9 cellular contexts compared by ENCODE assay signal in genomic region chr13:52650731-52651130, GRCh38. TPM values are rescaled to one million over a fixed set of nuclear protein-coding genes. Genes with fewer than 3 reads are reported as not detected.
DNase-seq lines count a peak whose midpoint lies in the region; ATAC-seq and TF ChIP-seq lines count a peak whose summit lies in the region.
"Had no signal": no experiment of that assay in that cellular context is flagged by ENCODE, and none has a peak within 500 bp of the region (broad histone marks: within the 10 kb centered on the region; RNA-seq: fewer than 3 reads in every experiment).

No MANE protein-coding gene starts in this region.

- TF ChIP-seq CTCF in LNCaP clone FGC (IDR thresholded peaks at IDR 0.05; ENCODE audit: control insufficient read depth, extremely low read depth, insufficient read depth) (no peak), nephron progenitor cell (IDR thresholded peaks at IDR 0.05) (no peak)

- H3K9me3 ChIP-seq in CD4-positive, alpha-beta memory T cell (ENCODE audit: control insufficient read depth in 1 of 2, low read length in 2 of 2): no peaks in the 10 kb centered on the region

- H3K27ac Mint-ChIP-seq in CD4-positive, alpha-beta memory T cell: peak overlapping the region in 4 of 7 donors; percentile 7 to 78 (median 44)
- no peak overlapping the region for H3K27ac Mint-ChIP-seq in dendritic cell treated with granulocyte-macrophage colony-stimulating factor and Interleukin-4, amounts not matched to agents 40 ng/mL and 50 ng/mL, for 4 days
- H3K27ac Mint-ChIP-seq in nephron progenitor cell: peak overlapping the region; percentile 89
- no peak overlapping the region for H3K27ac Mint-ChIP-seq in effector memory CD8-positive, alpha-beta T cell

- DNase-seq in CD4-positive, alpha-beta memory T cell: no peak
- DNase-seq in LNCaP clone FGC (ENCODE audit: low read depth) (no peak), nephron progenitor cell (no peak), cerebellar cortex (ENCODE audit: low spot score) (no peak), NCI-H1694 treated with DMSO at 0.1 percent for 48 hours (lab: John Stamatoyannopoulos, UW) (no peak)
- no peak for DNase-seq in effector memory CD8-positive, alpha-beta T cell
- DNase-seq: activated CD4-positive, alpha-beta T cell treated with anti-CD3 and anti-CD28 coated beads for 1 hour had no signal

- POLR2A ChIA-PET in CD4-positive, alpha-beta memory T cell (lab: Charles Lee; ENCODE audit: partially characterized antibody): no interaction called here

- H3K4me3 Mint-ChIP-seq in CD4-positive, alpha-beta memory T cell: peak overlapping the region in 2 of 8 donors; percentile 32 to 71
- peak overlapping the region; percentile 23 for H3K4me3 Mint-ChIP-seq in dendritic cell treated with granulocyte-macrophage colony-stimulating factor and Interleukin-4, amounts not matched to agents 40 ng/mL and 50 ng/mL, for 4 days
- no peak overlapping the region for H3K4me3 Mint-ChIP-seq in nephron progenitor cell
- no peak overlapping the region for H3K4me3 Mint-ChIP-seq in effector memory CD8-positive, alpha-beta T cell

- no peaks in the 10 kb centered on the region for H3K27me3 Mint-ChIP-seq in CD4-positive, alpha-beta memory T cell
- H3K27me3 Mint-ChIP-seq in dendritic cell treated with granulocyte-macrophage colony-stimulating factor and Interleukin-4, amounts not matched to agents 40 ng/mL and 50 ng/mL, for 4 days: no peaks in the 10 kb centered on the region
- no peaks in the 10 kb centered on the region for H3K27me3 Mint-ChIP-seq in nephron progenitor cell (ENCODE audit: low read depth, poor library complexity)
- no peaks in the 10 kb centered on the region for H3K27me3 Mint-ChIP-seq in effector memory CD8-positive, alpha-beta T cell

- no peaks in the 10 kb centered on the region for H3K27me3 ChIP-seq in CD4-positive, alpha-beta memory T cell (ENCODE audit: insufficient read depth, low read length)

- peaks cover 39% of the 10 kb centered on the region for H3K4me1 ChIP-seq in CD4-positive, alpha-beta memory T cell (ENCODE audit: insufficient read depth, low read length)

- peaks cover 8 to 16% (median 13%) of the 10 kb centered on the region in 4 donors for H3K4me1 Mint-ChIP-seq in CD4-positive, alpha-beta memory T cell
- H3K4me1 Mint-ChIP-seq in dendritic cell treated with granulocyte-macrophage colony-stimulating factor and Interleukin-4, amounts not matched to agents 40 ng/mL and 50 ng/mL, for 4 days (ENCODE audit: low read depth): peaks cover 7% of the 10 kb centered on the region
- peaks cover 13% of the 10 kb centered on the region for H3K4me1 Mint-ChIP-seq in nephron progenitor cell
- peaks cover 7 to 11% of the 10 kb centered on the region in 2 donors for H3K4me1 Mint-ChIP-seq in effector memory CD8-positive, alpha-beta T cell (ENCODE audit: low read depth in 2 of 2)

- no peak overlapping the region for H3K27ac ChIP-seq in CD4-positive, alpha-beta memory T cell (ENCODE audit: low read depth, low read length)

- no peak for ATAC-seq in effector memory CD8-positive, alpha-beta T cell (replicated peaks)
- no peak for ATAC-seq in HG03354 (IDR thresholded peaks at IDR 0.05; ENCODE audit: poor library complexity, severe bottlenecking, unreplicated experiment)

- H3K36me3 ChIP-seq in CD4-positive, alpha-beta memory T cell (ENCODE audit: insufficient read depth, low read length): no peaks in the 10 kb centered on the region

- CTCF ChIA-PET in CD4-positive, alpha-beta memory T cell (lab: Charles Lee; ENCODE audit: partially characterized antibody): no interaction called here

- intact Hi-C loops in CD4-positive, alpha-beta memory T cell (cut with micrococcal nuclease): no loop called here
- intact Hi-C loops in dendritic cell treated with granulocyte-macrophage colony-stimulating factor and Interleukin-4, amounts not matched to agents 40 ng/mL and 50 ng/mL, for 4 days (cut with micrococcal nuclease): no loop called here

- no peak overlapping the region for H3K4me3 ChIP-seq in CD4-positive, alpha-beta memory T cell (ENCODE audit: low read length in 2 of 2)
- peak overlapping the region; percentile 91 for H3K4me3 ChIP-seq in LNCaP clone FGC (ENCODE audit: low read depth, low read length)

- peaks cover 8 to 9% of the 10 kb centered on the region in 2 donors for H3K36me3 Mint-ChIP-seq in CD4-positive, alpha-beta memory T cell
- H3K36me3 Mint-ChIP-seq in dendritic cell treated with granulocyte-macrophage colony-stimulating factor and Interleukin-4, amounts not matched to agents 40 ng/mL and 50 ng/mL, for 4 days (ENCODE audit: low read depth): peaks cover 18% of the 10 kb centered on the region
- peaks cover 41% of the 10 kb centered on the region for H3K36me3 Mint-ChIP-seq in nephron progenitor cell (ENCODE audit: low read depth)
- no peaks in the 10 kb centered on the region for H3K36me3 Mint-ChIP-seq in effector memory CD8-positive, alpha-beta T cell (ENCODE audit: insufficient read depth)

- H3K9me3 Mint-ChIP-seq in CD4-positive, alpha-beta memory T cell: peaks cover 0 to 2% (median 0%) of the 10 kb centered on the region in 8 donors
- no peaks in the 10 kb centered on the region for H3K9me3 Mint-ChIP-seq in dendritic cell treated with granulocyte-macrophage colony-stimulating factor and Interleukin-4, amounts not matched to agents 40 ng/mL and 50 ng/mL, for 4 days
- no peaks in the 10 kb centered on the region for H3K9me3 Mint-ChIP-seq in nephron progenitor cell
- H3K9me3 Mint-ChIP-seq in effector memory CD8-positive, alpha-beta T cell: no peaks in the 10 kb centered on the region

RNA-seq across cellular contexts. Expression of gene SUGT1, which starts 1.9 kb away (rescaled TPM):
- total RNA-seq in CD4-positive, alpha-beta memory T cell: 10 to 100 TPM; 40.4 to 42.5 TPM
- 10 to 100 TPM; 47.6 to 51.0 TPM for polyA plus RNA-seq in CD4-positive, alpha-beta memory T cell

RNA-seq across cellular contexts. Expression of gene HNRNPA1L2, which starts 8.5 kb away (rescaled TPM):
- 10 to 100 TPM; 19.5 to 19.8 TPM for total RNA-seq in CD4-positive, alpha-beta memory T cell
- 10 to 100 TPM in 1 of 2 donors, 1 to 10 TPM in 1; 3.8 to 10.0 TPM for polyA plus RNA-seq in CD4-positive, alpha-beta memory T cell

Comparison
In these comparisons a context has a peak if more than half of its experiments do, and no peak if none do; other contexts are left out.
1. H3K27ac Mint-ChIP-seq: peak in CD4-positive, alpha-beta memory T cell (4 of 7) and nephron progenitor cell (single experiment); none in dendritic cell treated with granulocyte-macrophage colony-stimulating factor and Interleukin-4, amounts not matched to agents 40 ng/mL and 50 ng/mL, for 4 days (single experiment) and effector memory CD8-positive, alpha-beta T cell (0 of 2).